In genomic region chr17:68247445-68248198, GRCh38 we compare ENCODE assay signal across 1 cellular context.
A peak's percentile ranks its signal among the peaks of the same experiment; 100 is the strongest.
TF ChIP-seq lines count a peak whose summit lies in the region.

Gene AMZ2 (plus strand): TSS chr17:68248043. CDS start chr17:68250188, 2,145 bp downstream.

TF ChIP-seq in K562, 482 proteins besides CTCF, POLR2A, EP300 and RAD21 (continued from another document and continues in another):
- TF ChIP-seq ID3 (CRISPR knock-in tag; IDR thresholded peaks at IDR 0.05): no peak
- 0 out of 2 replicates have a peak, but pooled peaks have one; percentile 20 for TF ChIP-seq ID3 (tag; IDR thresholded peaks at IDR 0.05)
- TF ChIP-seq KDM4B (IDR thresholded peaks at IDR 0.05; ENCODE audit: borderline replicate concordance in 2 of 2, low read depth in 1 of 2): no peak
- TF ChIP-seq ZNF3 (CRISPR knock-in tag; IDR thresholded peaks at IDR 0.05): no peak
- TF ChIP-seq ZNF707 (CRISPR knock-in tag; conservative IDR thresholded peaks at IDR 0.05): no peak
- peak; percentile 81 for TF ChIP-seq TBP (optimal IDR thresholded peaks at IDR 0.05; ENCODE audit: low read depth, low read length)
- no peak for TF ChIP-seq CCAR2 (IDR thresholded peaks at IDR 0.05; ENCODE audit: low read depth, low read length)
- TF ChIP-seq PHTF2 (CRISPR knock-in tag; IDR thresholded peaks at IDR 0.05): no peak
- no peak for TF ChIP-seq MCM3 (IDR thresholded peaks at IDR 0.05)
- TF ChIP-seq E2F3 (CRISPR knock-in tag; IDR thresholded peaks at IDR 0.05): no peak
- TF ChIP-seq, protein P1, sequence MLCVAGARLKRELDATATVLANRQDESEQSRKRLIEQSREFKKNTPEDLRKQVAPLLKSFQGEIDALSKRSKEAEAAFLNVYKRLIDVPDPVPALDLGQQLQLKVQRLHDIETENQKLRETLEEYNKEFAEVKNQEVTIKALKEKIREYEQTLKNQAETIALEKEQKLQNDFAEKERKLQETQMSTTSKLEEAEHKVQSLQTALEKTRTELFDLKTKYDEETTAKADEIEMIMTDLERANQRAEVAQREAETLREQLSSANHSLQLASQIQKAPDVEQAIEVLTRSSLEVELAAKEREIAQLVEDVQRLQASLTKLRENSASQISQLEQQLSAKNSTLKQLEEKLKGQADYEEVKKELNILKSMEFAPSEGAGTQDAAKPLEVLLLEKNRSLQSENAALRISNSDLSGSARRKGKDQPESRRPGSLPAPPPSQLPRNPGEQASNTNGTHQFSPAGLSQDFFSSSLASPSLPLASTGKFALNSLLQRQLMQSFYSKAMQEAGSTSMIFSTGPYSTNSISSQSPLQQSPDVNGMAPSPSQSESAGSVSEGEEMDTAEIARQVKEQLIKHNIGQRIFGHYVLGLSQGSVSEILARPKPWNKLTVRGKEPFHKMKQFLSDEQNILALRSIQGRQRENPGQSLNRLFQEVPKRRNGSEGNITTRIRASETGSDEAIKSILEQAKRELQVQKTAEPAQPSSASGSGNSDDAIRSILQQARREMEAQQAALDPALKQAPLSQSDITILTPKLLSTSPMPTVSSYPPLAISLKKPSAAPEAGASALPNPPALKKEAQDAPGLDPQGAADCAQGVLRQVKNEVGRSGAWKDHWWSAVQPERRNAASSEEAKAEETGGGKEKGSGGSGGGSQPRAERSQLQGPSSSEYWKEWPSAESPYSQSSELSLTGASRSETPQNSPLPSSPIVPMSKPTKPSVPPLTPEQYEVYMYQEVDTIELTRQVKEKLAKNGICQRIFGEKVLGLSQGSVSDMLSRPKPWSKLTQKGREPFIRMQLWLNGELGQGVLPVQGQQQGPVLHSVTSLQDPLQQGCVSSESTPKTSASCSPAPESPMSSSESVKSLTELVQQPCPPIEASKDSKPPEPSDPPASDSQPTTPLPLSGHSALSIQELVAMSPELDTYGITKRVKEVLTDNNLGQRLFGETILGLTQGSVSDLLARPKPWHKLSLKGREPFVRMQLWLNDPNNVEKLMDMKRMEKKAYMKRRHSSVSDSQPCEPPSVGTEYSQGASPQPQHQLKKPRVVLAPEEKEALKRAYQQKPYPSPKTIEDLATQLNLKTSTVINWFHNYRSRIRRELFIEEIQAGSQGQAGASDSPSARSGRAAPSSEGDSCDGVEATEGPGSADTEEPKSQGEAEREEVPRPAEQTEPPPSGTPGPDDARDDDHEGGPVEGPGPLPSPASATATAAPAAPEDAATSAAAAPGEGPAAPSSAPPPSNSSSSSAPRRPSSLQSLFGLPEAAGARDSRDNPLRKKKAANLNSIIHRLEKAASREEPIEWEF (CRISPR knock-in tag; IDR thresholded peaks at IDR 0.05): no peak
- TF ChIP-seq, protein P2, sequence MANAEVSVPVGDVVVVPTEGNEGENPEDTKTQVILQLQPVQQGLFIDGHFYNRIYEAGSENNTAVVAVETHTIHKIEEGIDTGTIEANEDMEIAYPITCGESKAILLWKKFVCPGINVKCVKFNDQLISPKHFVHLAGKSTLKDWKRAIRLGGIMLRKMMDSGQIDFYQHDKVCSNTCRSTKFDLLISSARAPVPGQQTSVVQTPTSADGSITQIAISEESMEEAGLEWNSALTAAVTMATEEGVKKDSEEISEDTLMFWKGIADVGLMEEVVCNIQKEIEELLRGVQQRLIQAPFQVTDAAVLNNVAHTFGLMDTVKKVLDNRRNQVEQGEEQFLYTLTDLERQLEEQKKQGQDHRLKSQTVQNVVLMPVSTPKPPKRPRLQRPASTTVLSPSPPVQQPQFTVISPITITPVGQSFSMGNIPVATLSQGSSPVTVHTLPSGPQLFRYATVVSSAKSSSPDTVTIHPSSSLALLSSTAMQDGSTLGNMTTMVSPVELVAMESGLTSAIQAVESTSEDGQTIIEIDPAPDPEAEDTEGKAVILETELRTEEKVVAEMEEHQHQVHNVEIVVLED (CRISPR knock-in tag; IDR thresholded peaks at IDR 0.05): peak; percentile 98
- TF ChIP-seq KLF10 (CRISPR knock-in tag; IDR thresholded peaks at IDR 0.05): no peak
- TF ChIP-seq RFX5 (IDR thresholded peaks at IDR 0.05; ENCODE audit: low read depth, low read length): no peak
- peak; percentile 94 for TF ChIP-seq CXXC5 (CRISPR knock-in tag; IDR thresholded peaks at IDR 0.05)
- peak; percentile 97 for TF ChIP-seq L3MBTL2 (IDR thresholded peaks at IDR 0.05)
- no peak for TF ChIP-seq IRF2 (CRISPR knock-in tag; IDR thresholded peaks at IDR 0.05)
- TF ChIP-seq ADNP (tag; IDR thresholded peaks at IDR 0.05): no peak
- 0 out of 2 replicates have a peak, but pooled peaks have one; percentile 47 for TF ChIP-seq RBM14 (IDR thresholded peaks at IDR 0.05; ENCODE audit: borderline replicate concordance, insufficient read depth, low read depth, low read length)
- TF ChIP-seq SMAD3 (CRISPR knock-in tag; conservative IDR thresholded peaks at IDR 0.05): no peak
- no peak for TF ChIP-seq ZNF24 (IDR thresholded peaks at IDR 0.05)
- TF ChIP-seq ZNF444 (CRISPR knock-in tag; IDR thresholded peaks at IDR 0.05): no peak
- peak; percentile 33; the same call in 1 of the 2 replicates for TF ChIP-seq MXI1 (IDR thresholded peaks at IDR 0.05; ENCODE audit: low read depth, low read length)
- TF ChIP-seq, protein P3, sequence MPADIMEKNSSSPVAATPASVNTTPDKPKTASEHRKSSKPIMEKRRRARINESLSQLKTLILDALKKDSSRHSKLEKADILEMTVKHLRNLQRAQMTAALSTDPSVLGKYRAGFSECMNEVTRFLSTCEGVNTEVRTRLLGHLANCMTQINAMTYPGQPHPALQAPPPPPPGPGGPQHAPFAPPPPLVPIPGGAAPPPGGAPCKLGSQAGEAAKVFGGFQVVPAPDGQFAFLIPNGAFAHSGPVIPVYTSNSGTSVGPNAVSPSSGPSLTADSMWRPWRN (IDR thresholded peaks at IDR 0.05; ENCODE audit: low read depth): peak; percentile 29; the same call in 1 of the 2 replicates
- no peak for TF ChIP-seq MECOM (CRISPR knock-in tag; IDR thresholded peaks at IDR 0.05)
- TF ChIP-seq ARHGAP35 (IDR thresholded peaks at IDR 0.05; ENCODE audit: partially characterized antibody): no peak
- TF ChIP-seq, protein P4, sequence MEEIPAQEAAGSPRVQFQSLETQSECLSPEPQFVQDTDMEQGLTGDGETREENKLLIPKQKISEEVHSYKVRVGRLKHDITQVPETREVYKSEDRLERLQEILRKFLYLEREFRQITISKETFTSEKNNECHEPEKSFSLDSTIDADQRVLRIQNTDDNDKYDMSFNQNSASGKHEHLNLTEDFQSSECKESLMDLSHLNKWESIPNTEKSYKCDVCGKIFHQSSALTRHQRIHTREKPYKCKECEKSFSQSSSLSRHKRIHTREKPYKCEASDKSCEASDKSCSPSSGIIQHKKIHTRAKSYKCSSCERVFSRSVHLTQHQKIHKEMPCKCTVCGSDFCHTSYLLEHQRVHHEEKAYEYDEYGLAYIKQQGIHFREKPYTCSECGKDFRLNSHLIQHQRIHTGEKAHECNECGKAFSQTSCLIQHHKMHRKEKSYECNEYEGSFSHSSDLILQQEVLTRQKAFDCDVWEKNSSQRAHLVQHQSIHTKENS (CRISPR knock-in tag; IDR thresholded peaks at IDR 0.05): no peak
- TF ChIP-seq FOXA3 (CRISPR knock-in tag; conservative IDR thresholded peaks at IDR 0.05 in 1 of 2, IDR thresholded peaks at IDR 0.05 in 1 of 2): peak in 1 of 2 experiments; percentile 78; a peak in 1 of 4 replicates
- no peak for TF ChIP-seq MTA2 (IDR thresholded peaks at IDR 0.05; ENCODE audit: low read depth)
- TF ChIP-seq RUNX1 (IDR thresholded peaks at IDR 0.05; ENCODE audit: low read depth): no peak
- no peak for TF ChIP-seq MCM7 (IDR thresholded peaks at IDR 0.05)
- TF ChIP-seq, protein P5, sequence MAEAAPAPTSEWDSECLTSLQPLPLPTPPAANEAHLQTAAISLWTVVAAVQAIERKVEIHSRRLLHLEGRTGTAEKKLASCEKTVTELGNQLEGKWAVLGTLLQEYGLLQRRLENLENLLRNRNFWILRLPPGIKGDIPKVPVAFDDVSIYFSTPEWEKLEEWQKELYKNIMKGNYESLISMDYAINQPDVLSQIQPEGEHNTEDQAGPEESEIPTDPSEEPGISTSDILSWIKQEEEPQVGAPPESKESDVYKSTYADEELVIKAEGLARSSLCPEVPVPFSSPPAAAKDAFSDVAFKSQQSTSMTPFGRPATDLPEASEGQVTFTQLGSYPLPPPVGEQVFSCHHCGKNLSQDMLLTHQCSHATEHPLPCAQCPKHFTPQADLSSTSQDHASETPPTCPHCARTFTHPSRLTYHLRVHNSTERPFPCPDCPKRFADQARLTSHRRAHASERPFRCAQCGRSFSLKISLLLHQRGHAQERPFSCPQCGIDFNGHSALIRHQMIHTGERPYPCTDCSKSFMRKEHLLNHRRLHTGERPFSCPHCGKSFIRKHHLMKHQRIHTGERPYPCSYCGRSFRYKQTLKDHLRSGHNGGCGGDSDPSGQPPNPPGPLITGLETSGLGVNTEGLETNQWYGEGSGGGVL (CRISPR knock-in tag; IDR thresholded peaks at IDR 0.05): no peak
- TF ChIP-seq ATF1 (CRISPR knock-in tag; IDR thresholded peaks at IDR 0.05): no peak
- peak; percentile 89 for TF ChIP-seq ATF1 (tag; IDR thresholded peaks at IDR 0.05)
- TF ChIP-seq BRF1 (IDR thresholded peaks at IDR 0.05; ENCODE audit: borderline replicate concordance, extremely low read depth, insufficient read length): no peak
- peak; percentile 87 for TF ChIP-seq NCOA6 (IDR thresholded peaks at IDR 0.05)
- peak; percentile 93; the same call in 1 of the 2 replicates for TF ChIP-seq CBX1 (IDR thresholded peaks at IDR 0.05; ENCODE audit: low read depth)
- no peak for TF ChIP-seq ZNF57 (CRISPR knock-in tag; IDR thresholded peaks at IDR 0.05)
- TF ChIP-seq, protein P6, sequence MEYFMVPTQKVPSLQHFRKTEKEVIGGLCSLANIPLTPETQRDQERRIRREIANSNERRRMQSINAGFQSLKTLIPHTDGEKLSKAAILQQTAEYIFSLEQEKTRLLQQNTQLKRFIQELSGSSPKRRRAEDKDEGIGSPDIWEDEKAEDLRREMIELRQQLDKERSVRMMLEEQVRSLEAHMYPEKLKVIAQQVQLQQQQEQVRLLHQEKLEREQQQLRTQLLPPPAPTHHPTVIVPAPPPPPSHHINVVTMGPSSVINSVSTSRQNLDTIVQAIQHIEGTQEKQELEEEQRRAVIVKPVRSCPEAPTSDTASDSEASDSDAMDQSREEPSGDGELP (CRISPR knock-in tag; IDR thresholded peaks at IDR 0.05; ENCODE audit: borderline replicate concordance): peak; percentile 88
- peak; percentile 54; the same call in 1 of the 2 replicates for TF ChIP-seq PML (IDR thresholded peaks at IDR 0.05; ENCODE audit: low read length)
- TF ChIP-seq NFRKB (IDR thresholded peaks at IDR 0.05; ENCODE audit: low read depth): no peak
- TF ChIP-seq ZNF764 (CRISPR knock-in tag; IDR thresholded peaks at IDR 0.05; ENCODE audit: low read depth): no peak
- no peak for TF ChIP-seq HNRNPUL1 (IDR thresholded peaks at IDR 0.05; ENCODE audit: low read length)
- TF ChIP-seq ZNF518B (CRISPR knock-in tag; IDR thresholded peaks at IDR 0.05): no peak
- no peak for TF ChIP-seq HNRNPH1 (optimal IDR thresholded peaks at IDR 0.05; ENCODE audit: low read depth, low read length)
- no peak for TF ChIP-seq CREB3 (tag; conservative IDR thresholded peaks at IDR 0.05; ENCODE audit: low read depth)
- TF ChIP-seq, protein P7, sequence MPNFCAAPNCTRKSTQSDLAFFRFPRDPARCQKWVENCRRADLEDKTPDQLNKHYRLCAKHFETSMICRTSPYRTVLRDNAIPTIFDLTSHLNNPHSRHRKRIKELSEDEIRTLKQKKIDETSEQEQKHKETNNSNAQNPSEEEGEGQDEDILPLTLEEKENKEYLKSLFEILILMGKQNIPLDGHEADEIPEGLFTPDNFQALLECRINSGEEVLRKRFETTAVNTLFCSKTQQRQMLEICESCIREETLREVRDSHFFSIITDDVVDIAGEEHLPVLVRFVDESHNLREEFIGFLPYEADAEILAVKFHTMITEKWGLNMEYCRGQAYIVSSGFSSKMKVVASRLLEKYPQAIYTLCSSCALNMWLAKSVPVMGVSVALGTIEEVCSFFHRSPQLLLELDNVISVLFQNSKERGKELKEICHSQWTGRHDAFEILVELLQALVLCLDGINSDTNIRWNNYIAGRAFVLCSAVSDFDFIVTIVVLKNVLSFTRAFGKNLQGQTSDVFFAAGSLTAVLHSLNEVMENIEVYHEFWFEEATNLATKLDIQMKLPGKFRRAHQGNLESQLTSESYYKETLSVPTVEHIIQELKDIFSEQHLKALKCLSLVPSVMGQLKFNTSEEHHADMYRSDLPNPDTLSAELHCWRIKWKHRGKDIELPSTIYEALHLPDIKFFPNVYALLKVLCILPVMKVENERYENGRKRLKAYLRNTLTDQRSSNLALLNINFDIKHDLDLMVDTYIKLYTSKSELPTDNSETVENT (CRISPR knock-in tag; IDR thresholded peaks at IDR 0.05): 0 out of 2 replicates have a peak, but pooled peaks have one; percentile 61
- no peak for TF ChIP-seq GTF2A2 (tag; IDR thresholded peaks at IDR 0.05)
- no peak for TF ChIP-seq ZNF23 (CRISPR knock-in tag; IDR thresholded peaks at IDR 0.05)
- no peak for TF ChIP-seq SMC3 (conservative IDR thresholded peaks at IDR 0.05; ENCODE audit: insufficient read depth, low read depth, low read length)
- TF ChIP-seq CREB1 (IDR thresholded peaks at IDR 0.05): peak; percentile 81
- TF ChIP-seq CREB1 (CRISPR knock-in tag; IDR thresholded peaks at IDR 0.05): peak; percentile 82
